ENCODE assay signal across 1 cellular context in the genomic region with DNA sequence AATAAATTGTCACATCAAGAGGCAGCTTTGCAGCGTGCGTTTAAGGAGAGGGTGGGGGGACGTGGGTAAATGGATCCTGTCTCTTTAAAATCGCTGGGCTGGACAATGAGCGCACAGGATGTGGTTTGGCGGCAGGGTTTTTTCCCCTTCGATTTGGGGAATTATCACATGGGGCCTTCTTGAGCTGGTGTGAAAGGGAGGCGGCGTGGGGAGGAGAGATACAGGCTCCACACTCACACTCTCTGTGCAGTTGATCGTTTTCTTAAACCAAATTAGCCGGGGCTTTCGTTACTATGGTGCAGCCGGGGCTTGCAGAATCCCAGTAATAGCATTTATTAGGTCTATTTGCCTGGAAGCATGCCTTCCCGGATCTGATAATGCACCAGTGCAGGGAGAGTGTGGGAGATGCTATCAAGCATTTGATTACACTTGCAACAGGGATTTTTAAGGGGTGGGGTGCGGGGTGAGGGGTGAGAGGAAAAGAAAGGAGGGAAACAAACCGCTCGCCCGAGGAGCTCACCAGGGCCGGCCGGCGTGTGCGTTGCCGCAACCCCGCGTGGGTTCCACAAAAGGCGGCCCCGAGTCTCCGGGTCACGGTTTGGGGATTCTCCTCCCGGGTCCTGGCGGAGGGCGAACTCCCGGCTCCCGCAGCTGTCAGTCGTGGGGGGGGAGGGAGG.
A peak's percentile ranks its signal among the peaks of the same experiment; 100 is the strongest.
TF ChIP-seq lines count a peak whose summit lies in the region.

No MANE protein-coding gene starts in this region.

TF ChIP-seq in GM12878, 131 proteins besides CTCF, POLR2A, EP300 and RAD21 (continued from another document and continues in another):
- TF ChIP-seq PRDM15 (CRISPR knock-in tag; IDR thresholded peaks at IDR 0.05) (no peak), CEBPZ (IDR thresholded peaks at IDR 0.05; ENCODE audit: low read depth, low read length) (no peak), PKNOX1 (IDR thresholded peaks at IDR 0.05) (no peak), BHLHE40 (IDR thresholded peaks at IDR 0.05; ENCODE audit: borderline replicate concordance in 1 of 2, low read depth in 2 of 2, low read length in 1 of 2) (no peak), HSF1 (IDR thresholded peaks at IDR 0.05; ENCODE audit: low read depth, low read length) (no peak), BMI1 (IDR thresholded peaks at IDR 0.05; ENCODE audit: borderline replicate concordance) (no peak), MYB (IDR thresholded peaks at IDR 0.05; ENCODE audit: borderline replicate concordance, low read depth, low read length) (no peak), TCF7 (IDR thresholded peaks at IDR 0.05; ENCODE audit: borderline replicate concordance) (no peak), RBBP5 (conservative IDR thresholded peaks at IDR 0.05) (no peak), ZBTB40 (IDR thresholded peaks at IDR 0.05; ENCODE audit: borderline replicate concordance) (peak; percentile 66; the same call in 1 of the 2 replicates), ZNF622 (IDR thresholded peaks at IDR 0.05) (no peak), RB1 (IDR thresholded peaks at IDR 0.05; ENCODE audit: borderline replicate concordance) (no peak), ESRRA (IDR thresholded peaks at IDR 0.05; ENCODE audit: low read length) (no peak), MEF2A (IDR thresholded peaks at IDR 0.05; ENCODE audit: insufficient read depth, low read depth, low read length) (peak; percentile 35; the same call in 1 of the 2 replicates), NFYA (IDR thresholded peaks at IDR 0.05; ENCODE audit: borderline replicate concordance, low read depth, low read length) (no peak), TBL1XR1 (IDR thresholded peaks at IDR 0.05; ENCODE audit: low read depth, low read length) (peak; percentile 65; the same call in 1 of the 2 replicates), IKZF1 (conservative IDR thresholded peaks at IDR 0.05) (no peak; the same call in 1 of the 2 replicates), NR2C2 (IDR thresholded peaks at IDR 0.05; ENCODE audit: borderline replicate concordance, control insufficient read depth, insufficient read length, low read depth) (no peak), ATF7 (IDR thresholded peaks at IDR 0.05; ENCODE audit: low read depth) (peak; percentile 93), IKZF2 (IDR thresholded peaks at IDR 0.05) (peak; percentile 65 to 67)
- TF ChIP-seq, protein P1, sequence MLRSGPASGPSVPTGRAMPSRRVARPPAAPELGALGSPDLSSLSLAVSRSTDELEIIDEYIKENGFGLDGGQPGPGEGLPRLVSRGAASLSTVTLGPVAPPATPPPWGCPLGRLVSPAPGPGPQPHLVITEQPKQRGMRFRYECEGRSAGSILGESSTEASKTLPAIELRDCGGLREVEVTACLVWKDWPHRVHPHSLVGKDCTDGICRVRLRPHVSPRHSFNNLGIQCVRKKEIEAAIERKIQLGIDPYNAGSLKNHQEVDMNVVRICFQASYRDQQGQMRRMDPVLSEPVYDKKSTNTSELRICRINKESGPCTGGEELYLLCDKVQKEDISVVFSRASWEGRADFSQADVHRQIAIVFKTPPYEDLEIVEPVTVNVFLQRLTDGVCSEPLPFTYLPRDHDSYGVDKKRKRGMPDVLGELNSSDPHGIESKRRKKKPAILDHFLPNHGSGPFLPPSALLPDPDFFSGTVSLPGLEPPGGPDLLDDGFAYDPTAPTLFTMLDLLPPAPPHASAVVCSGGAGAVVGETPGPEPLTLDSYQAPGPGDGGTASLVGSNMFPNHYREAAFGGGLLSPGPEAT (IDR thresholded peaks at IDR 0.05; ENCODE audit: low read depth) = peak; percentile 95
- TF ChIP-seq, protein P2, sequence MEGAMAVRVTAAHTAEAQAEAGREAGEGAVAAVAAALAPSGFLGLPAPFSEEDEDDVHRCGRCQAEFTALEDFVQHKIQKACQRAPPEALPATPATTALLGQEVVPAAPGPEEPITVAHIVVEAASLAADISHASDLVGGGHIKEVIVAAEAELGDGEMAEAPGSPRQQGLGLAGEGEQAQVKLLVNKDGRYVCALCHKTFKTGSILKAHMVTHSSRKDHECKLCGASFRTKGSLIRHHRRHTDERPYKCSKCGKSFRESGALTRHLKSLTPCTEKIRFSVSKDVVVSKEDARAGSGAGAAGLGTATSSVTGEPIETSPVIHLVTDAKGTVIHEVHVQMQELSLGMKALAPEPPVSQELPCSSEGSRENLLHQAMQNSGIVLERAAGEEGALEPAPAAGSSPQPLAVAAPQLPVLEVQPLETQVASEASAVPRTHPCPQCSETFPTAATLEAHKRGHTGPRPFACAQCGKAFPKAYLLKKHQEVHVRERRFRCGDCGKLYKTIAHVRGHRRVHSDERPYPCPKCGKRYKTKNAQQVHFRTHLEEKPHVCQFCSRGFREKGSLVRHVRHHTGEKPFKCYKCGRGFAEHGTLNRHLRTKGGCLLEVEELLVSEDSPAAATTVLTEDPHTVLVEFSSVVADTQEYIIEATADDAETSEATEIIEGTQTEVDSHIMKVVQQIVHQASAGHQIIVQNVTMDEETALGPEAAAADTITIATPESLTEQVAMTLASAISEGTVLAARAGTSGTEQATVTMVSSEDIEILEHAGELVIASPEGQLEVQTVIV (IDR thresholded peaks at IDR 0.05; ENCODE audit: borderline replicate concordance, partially characterized antibody) = peak; percentile 50
- TF ChIP-seq, protein P3, sequence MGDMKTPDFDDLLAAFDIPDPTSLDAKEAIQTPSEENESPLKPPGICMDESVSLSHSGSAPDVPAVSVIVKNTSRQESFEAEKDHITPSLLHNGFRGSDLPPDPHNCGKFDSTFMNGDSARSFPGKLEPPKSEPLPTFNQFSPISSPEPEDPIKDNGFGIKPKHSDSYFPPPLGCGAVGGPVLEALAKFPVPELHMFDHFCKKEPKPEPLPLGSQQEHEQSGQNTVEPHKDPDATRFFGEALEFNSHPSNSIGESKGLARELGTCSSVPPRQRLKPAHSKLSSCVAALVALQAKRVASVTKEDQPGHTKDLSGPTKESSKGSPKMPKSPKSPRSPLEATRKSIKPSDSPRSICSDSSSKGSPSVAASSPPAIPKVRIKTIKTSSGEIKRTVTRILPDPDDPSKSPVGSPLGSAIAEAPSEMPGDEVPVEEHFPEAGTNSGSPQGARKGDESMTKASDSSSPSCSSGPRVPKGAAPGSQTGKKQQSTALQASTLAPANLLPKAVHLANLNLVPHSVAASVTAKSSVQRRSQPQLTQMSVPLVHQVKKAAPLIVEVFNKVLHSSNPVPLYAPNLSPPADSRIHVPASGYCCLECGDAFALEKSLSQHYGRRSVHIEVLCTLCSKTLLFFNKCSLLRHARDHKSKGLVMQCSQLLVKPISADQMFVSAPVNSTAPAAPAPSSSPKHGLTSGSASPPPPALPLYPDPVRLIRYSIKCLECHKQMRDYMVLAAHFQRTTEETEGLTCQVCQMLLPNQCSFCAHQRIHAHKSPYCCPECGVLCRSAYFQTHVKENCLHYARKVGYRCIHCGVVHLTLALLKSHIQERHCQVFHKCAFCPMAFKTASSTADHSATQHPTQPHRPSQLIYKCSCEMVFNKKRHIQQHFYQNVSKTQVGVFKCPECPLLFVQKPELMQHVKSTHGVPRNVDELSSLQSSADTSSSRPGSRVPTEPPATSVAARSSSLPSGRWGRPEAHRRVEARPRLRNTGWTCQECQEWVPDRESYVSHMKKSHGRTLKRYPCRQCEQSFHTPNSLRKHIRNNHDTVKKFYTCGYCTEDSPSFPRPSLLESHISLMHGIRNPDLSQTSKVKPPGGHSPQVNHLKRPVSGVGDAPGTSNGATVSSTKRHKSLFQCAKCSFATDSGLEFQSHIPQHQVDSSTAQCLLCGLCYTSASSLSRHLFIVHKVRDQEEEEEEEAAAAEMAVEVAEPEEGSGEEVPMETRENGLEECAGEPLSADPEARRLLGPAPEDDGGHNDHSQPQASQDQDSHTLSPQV (IDR thresholded peaks at IDR 0.05) = no peak
